In the genomic region with DNA sequence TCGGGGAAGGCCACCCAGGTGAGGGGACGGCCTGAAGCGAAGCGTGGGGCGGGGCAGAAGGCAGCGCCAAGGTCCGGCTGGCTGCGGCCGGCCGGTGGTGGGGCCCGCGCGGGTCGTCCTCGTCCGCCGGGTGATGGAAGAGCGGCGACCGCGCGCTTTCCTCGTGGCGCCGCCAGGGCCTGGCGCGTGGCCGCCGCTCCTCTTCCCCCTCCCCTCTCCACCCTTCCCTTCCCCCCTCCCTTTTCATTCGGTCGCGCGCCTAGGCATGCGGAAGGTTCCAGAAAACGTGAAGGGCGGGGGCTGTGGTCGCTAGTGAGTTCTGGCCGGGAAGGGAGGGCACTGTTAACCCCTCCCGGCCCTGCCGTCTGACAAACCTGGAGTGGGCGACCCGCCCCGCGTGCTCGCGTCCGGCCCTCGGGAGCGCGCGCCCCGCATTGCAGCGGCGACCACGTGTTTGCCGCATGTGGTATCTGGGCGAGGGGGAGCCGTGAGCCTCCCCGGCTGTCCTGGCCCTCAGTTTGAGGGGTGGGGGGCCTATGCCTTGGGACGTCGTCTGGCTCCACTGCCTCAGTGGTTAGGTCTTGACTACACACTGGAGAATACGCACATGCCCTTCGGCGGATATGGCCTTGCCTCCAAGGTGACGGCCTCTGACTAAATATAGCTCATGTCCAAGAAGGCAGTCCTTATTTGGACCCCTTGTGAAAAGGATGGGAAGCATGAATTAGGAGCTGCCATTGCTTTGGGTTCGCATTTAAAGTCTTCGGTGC, we compare ENCODE assay signal across 8 cellular contexts. TPM values are rescaled to one million over a fixed set of nuclear protein-coding genes. Genes with fewer than 3 reads are reported as not detected.
A peak's percentile ranks its signal among the peaks of the same experiment; 100 is the strongest.
DNase-seq lines count a peak whose midpoint lies in the region; ATAC-seq and TF ChIP-seq lines count a peak whose summit lies in the region.

No MANE protein-coding gene starts in this region.

- H3K4me1 Mint-ChIP-seq in activated naive CD8-positive, alpha-beta T cell treated with anti-CD3 and anti-CD28 coated beads for 36 hours = peaks cover 50% of the 10 kb centered on the region
- peaks cover 47% of the 10 kb centered on the region for H3K4me1 Mint-ChIP-seq in type B pancreatic cell (ENCODE audit: unreplicated experiment)

- H3K4me3 Mint-ChIP-seq in activated naive CD8-positive, alpha-beta T cell treated with anti-CD3 and anti-CD28 coated beads for 36 hours = peak overlapping the region; percentile 97
- H3K4me3 Mint-ChIP-seq in type B pancreatic cell = peak overlapping the region; percentile 94

- TF ChIP-seq CTCF in C4-2B (conservative IDR thresholded peaks at IDR 0.05) = no peak
- no peak for TF ChIP-seq CTCF in type B pancreatic cell (conservative IDR thresholded peaks at IDR 0.05)

- H3K9ac ChIP-seq in SK-N-MC (ENCODE audit: insufficient read length) = peak overlapping the region; percentile 98

- ATAC-seq in GM19328 (IDR thresholded peaks at IDR 0.05; ENCODE audit: unreplicated experiment) = peak; percentile 27
- ATAC-seq in HG03457 (IDR thresholded peaks at IDR 0.05; ENCODE audit: unreplicated experiment) = peak; percentile 31

- peak overlapping the region; percentile 96 for H3K4me3 ChIP-seq in SK-N-MC

- peaks cover 61% of the 10 kb centered on the region for H3K36me3 Mint-ChIP-seq in activated naive CD8-positive, alpha-beta T cell treated with anti-CD3 and anti-CD28 coated beads for 36 hours
- peaks cover 43% of the 10 kb centered on the region for H3K36me3 Mint-ChIP-seq in type B pancreatic cell

- H3K27me3 Mint-ChIP-seq in activated naive CD8-positive, alpha-beta T cell treated with anti-CD3 and anti-CD28 coated beads for 36 hours = peaks cover 9% of the 10 kb centered on the region
- no peaks in the 10 kb centered on the region for H3K27me3 Mint-ChIP-seq in type B pancreatic cell

- H3K9me3 Mint-ChIP-seq in activated naive CD8-positive, alpha-beta T cell treated with anti-CD3 and anti-CD28 coated beads for 36 hours = no peaks in the 10 kb centered on the region
- no peaks in the 10 kb centered on the region for H3K9me3 Mint-ChIP-seq in type B pancreatic cell

- H3K27ac ChIP-seq in C4-2B (peak overlapping the region; percentile 99), SK-N-MC (peak overlapping the region; percentile 98)

- no peaks in the 10 kb centered on the region for H3K9me3 ChIP-seq in SK-N-MC (ENCODE audit: low read depth, low read length)

- H3K27ac Mint-ChIP-seq in activated naive CD8-positive, alpha-beta T cell treated with anti-CD3 and anti-CD28 coated beads for 36 hours = peak overlapping the region; percentile 99
- H3K27ac Mint-ChIP-seq in type B pancreatic cell = peak overlapping the region; percentile 98

- DNase-seq in SK-N-MC (ENCODE audit: low read depth, low spot score) = no peak
- DNase-seq in activated naive CD8-positive, alpha-beta T cell treated with anti-CD3 and anti-CD28 coated beads for 36 hours = peak; percentile 77
- peak; percentile 91 for DNase-seq in cardiac septum (ENCODE audit: low spot score)
- peak; percentile 70 for DNase-seq in pons (ENCODE audit: low spot score)
- peak; percentile 79 for DNase-seq in type B pancreatic cell (ENCODE audit: extremely low spot score, unreplicated experiment)

- peaks cover 50% of the 10 kb centered on the region for H3K36me3 ChIP-seq in SK-N-MC (ENCODE audit: insufficient read depth, low read length)

- intact Hi-C loops in cardiac septum (cut with DNase I) = loop anchor here (1.0 to 5.0 kb wide), 3 partner anchors 22 to 117 kb away; partner anchors contain the start of gene GGCX

RNA-seq across cellular contexts. Expression of gene MAT2A, which starts 0.6 kb away (rescaled TPM):
- 100 to 1,000 TPM; 368 to 384 TPM for total RNA-seq in activated naive CD8-positive, alpha-beta T cell treated with anti-CD3 and anti-CD28 coated beads for 36 hours
- total RNA-seq in cardiac septum (146 TPM), type B pancreatic cell (ENCODE audit: low replicate concordance) (209 and 403 TPM in 2 replicates)

RNA-seq across cellular contexts. Expression of gene GGCX, which starts 21.7 kb away (rescaled TPM):
- 10 to 100 TPM; 19.6 to 19.9 TPM for total RNA-seq in activated naive CD8-positive, alpha-beta T cell treated with anti-CD3 and anti-CD28 coated beads for 36 hours
- 23.3 TPM for total RNA-seq in cardiac septum
- total RNA-seq in type B pancreatic cell (ENCODE audit: low replicate concordance) = 62.6 and 76.2 TPM in 2 replicates

RNA-seq across cellular contexts. Expression of gene VAMP8, which starts 37.8 kb away (rescaled TPM):
- 10 to 100 TPM; 94.3 to 98.3 TPM for total RNA-seq in activated naive CD8-positive, alpha-beta T cell treated with anti-CD3 and anti-CD28 coated beads for 36 hours
- total RNA-seq in cardiac septum (8.2 TPM), type B pancreatic cell (ENCODE audit: low replicate concordance) (62.8 and 157 TPM in 2 replicates)

RNA-seq across cellular contexts. Expression of gene VAMP5, which starts 44.7 kb away (rescaled TPM):
- total RNA-seq in activated naive CD8-positive, alpha-beta T cell treated with anti-CD3 and anti-CD28 coated beads for 36 hours = 10 to 100 TPM; 27.9 to 29.3 TPM
- total RNA-seq in cardiac septum (27.9 TPM), type B pancreatic cell (ENCODE audit: low replicate concordance) (3.4 and 4.4 TPM in 2 replicates)

RNA-seq across cellular contexts. Expression of gene RNF181, which starts 56.0 kb away (rescaled TPM):
- total RNA-seq in activated naive CD8-positive, alpha-beta T cell treated with anti-CD3 and anti-CD28 coated beads for 36 hours = 100 to 1,000 TPM in 1 of 2 experiments, 10 to 100 TPM in 1; 90.9 to 104 TPM
- total RNA-seq in cardiac septum (82.4 TPM), type B pancreatic cell (ENCODE audit: low replicate concordance) (70.2 and 78.8 TPM in 2 replicates)
